Comparison of ENCODE assay signal across 10 cellular contexts in the genomic region with DNA sequence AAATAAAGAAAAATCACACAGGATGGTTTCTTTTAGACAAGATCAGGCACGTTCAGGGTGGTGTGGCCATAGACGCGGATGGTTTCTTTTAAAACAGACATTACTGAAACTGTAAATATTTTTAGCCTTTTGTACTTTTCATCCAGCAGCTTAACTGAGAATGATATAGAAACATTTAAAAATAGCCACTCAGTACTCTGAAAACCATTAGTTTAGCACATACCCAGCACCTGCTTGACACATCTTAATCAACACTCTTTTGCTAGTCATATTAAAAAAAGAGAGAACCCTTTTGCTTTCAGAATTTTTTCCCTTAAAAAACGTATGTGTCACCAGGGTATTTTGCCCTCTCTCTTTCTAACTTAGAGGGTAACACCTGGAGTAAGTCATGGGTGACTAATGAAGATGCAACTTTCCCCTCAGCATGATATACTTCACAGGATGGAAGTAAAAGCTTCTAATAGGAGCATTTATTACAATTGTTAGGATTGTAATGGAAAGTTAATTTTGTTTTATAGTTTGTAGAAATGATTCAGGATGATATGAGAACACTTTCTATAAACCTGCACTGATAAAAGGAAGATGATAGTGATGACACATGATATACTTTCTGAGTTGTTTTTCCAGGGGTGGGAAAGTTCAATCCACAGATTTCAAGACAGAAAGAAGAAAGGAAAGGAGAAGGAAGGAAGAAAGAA. TPM values are rescaled to one million over a fixed set of nuclear protein-coding genes. Genes with fewer than 3 reads are reported as not detected.
A peak's percentile ranks its signal among the peaks of the same experiment; 100 is the strongest.
DNase-seq lines count a peak whose midpoint lies in the region; ATAC-seq and TF ChIP-seq lines count a peak whose summit lies in the region.
"Had no signal": no experiment of that assay in that cellular context is flagged by ENCODE, and none has a peak within 500 bp of the region (broad histone marks: within the 10 kb centered on the region; RNA-seq: fewer than 3 reads in every experiment).

No MANE protein-coding gene starts in this region.

- H3K27ac Mint-ChIP-seq in mesothelial cell of epicardium (peak overlapping the region; percentile 50), WTC11 (no peak overlapping the region)
- H3K27ac Mint-ChIP-seq: neural progenitor cell had no signal

- CTCF ChIA-PET in WTC11 (lab: Charles Lee) = interaction anchor here (1.3 kb wide), 1 partner anchor 311 kb away, joined by 3 read pairs; no protein-coding TSS in a partner anchor

- H3K27me3 Mint-ChIP-seq in mesothelial cell of epicardium (ENCODE audit: low read depth) (no peaks in the 10 kb centered on the region), WTC11 (ENCODE audit: low read depth) (no peaks in the 10 kb centered on the region)

- peak; percentile 96 for ATAC-seq in GM21619 (IDR thresholded peaks at IDR 0.05; ENCODE audit: unreplicated experiment)
- ATAC-seq in HG03460 (IDR thresholded peaks at IDR 0.05; ENCODE audit: unreplicated experiment) = peak; percentile 87
- no peak for ATAC-seq in WTC11

- H3K9me3 Mint-ChIP-seq in mesothelial cell of epicardium (peaks cover 9% of the 10 kb centered on the region), WTC11 (peaks cover 9% of the 10 kb centered on the region)
- H3K9me3 Mint-ChIP-seq: neural progenitor cell had no signal

- TF ChIP-seq CTCF in mesothelial cell of epicardium (IDR thresholded peaks at IDR 0.05; ENCODE audit: unreplicated experiment) = no peak
- TF ChIP-seq CTCF in WTC11 (IDR thresholded peaks at IDR 0.05) = no peak

- POLR2A ChIA-PET in WTC11 (lab: Charles Lee) = no interaction called here

- DNase-seq in NCI-H2171 treated with DMSO at 0.1 percent for 48 hours (lab: John Stamatoyannopoulos, UW) (peak; percentile 13), NCI-H2171 (lab: John Stamatoyannopoulos, UW) (no peak), mesothelial cell of epicardium (ENCODE audit: low spot score in 2 of 2, unreplicated experiment in 2 of 2) (no peak), WTC11 (ENCODE audit: low spot score) (no peak), cerebellar nuclear complex (lab: John Stamatoyannopoulos, UW) (no peak), GF-D8 (lab: John Stamatoyannopoulos, UW) (no peak)
- DNase-seq: NCI-H774 had no signal

- H3K36me3 Mint-ChIP-seq in mesothelial cell of epicardium (peaks cover 14% of the 10 kb centered on the region), WTC11 (no peaks in the 10 kb centered on the region)

- no peak overlapping the region for H3K4me3 Mint-ChIP-seq in mesothelial cell of epicardium
- no peak overlapping the region for H3K4me3 Mint-ChIP-seq in WTC11
- H3K4me3 Mint-ChIP-seq: neural progenitor cell had no signal

- H3K4me1 Mint-ChIP-seq in mesothelial cell of epicardium (peaks cover 26% of the 10 kb centered on the region), WTC11 (no peaks in the 10 kb centered on the region)

TF ChIP-seq in WTC11, 78 proteins besides CTCF, POLR2A, EP300 and RAD21:
- no peak for TF ChIP-seq ZBTB43 (CRISPR knock-in tag; IDR thresholded peaks at IDR 0.05)
- TF ChIP-seq, protein P1, sequence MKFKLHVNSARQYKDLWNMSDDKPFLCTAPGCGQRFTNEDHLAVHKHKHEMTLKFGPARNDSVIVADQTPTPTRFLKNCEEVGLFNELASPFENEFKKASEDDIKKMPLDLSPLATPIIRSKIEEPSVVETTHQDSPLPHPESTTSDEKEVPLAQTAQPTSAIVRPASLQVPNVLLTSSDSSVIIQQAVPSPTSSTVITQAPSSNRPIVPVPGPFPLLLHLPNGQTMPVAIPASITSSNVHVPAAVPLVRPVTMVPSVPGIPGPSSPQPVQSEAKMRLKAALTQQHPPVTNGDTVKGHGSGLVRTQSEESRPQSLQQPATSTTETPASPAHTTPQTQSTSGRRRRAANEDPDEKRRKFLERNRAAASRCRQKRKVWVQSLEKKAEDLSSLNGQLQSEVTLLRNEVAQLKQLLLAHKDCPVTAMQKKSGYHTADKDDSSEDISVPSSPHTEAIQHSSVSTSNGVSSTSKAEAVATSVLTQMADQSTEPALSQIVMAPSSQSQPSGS (CRISPR knock-in tag; IDR thresholded peaks at IDR 0.05; ENCODE audit: borderline replicate concordance, low read depth) = no peak
- no peak for TF ChIP-seq TP53 (CRISPR knock-in tag; IDR thresholded peaks at IDR 0.05)
- no peak for TF ChIP-seq FOXK1 (CRISPR knock-in tag; IDR thresholded peaks at IDR 0.05)
- TF ChIP-seq ATF3 (CRISPR knock-in tag; conservative IDR thresholded peaks at IDR 0.05) = no peak
- TF ChIP-seq PRRX2 (CRISPR knock-in tag; IDR thresholded peaks at IDR 0.05) = no peak
- no peak for TF ChIP-seq HMGXB4 (CRISPR knock-in tag; IDR thresholded peaks at IDR 0.05)
- no peak for TF ChIP-seq ETV6 (CRISPR knock-in tag; IDR thresholded peaks at IDR 0.05)
- no peak for TF ChIP-seq ELF4 (CRISPR knock-in tag; IDR thresholded peaks at IDR 0.05; ENCODE audit: low read depth)
- TF ChIP-seq ZNF138 (CRISPR knock-in tag; conservative IDR thresholded peaks at IDR 0.05) = no peak
- TF ChIP-seq, protein P2, sequence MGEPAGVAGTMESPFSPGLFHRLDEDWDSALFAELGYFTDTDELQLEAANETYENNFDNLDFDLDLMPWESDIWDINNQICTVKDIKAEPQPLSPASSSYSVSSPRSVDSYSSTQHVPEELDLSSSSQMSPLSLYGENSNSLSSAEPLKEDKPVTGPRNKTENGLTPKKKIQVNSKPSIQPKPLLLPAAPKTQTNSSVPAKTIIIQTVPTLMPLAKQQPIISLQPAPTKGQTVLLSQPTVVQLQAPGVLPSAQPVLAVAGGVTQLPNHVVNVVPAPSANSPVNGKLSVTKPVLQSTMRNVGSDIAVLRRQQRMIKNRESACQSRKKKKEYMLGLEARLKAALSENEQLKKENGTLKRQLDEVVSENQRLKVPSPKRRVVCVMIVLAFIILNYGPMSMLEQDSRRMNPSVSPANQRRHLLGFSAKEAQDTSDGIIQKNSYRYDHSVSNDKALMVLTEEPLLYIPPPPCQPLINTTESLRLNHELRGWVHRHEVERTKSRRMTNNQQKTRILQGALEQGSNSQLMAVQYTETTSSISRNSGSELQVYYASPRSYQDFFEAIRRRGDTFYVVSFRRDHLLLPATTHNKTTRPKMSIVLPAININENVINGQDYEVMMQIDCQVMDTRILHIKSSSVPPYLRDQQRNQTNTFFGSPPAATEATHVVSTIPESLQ (CRISPR knock-in tag; IDR thresholded peaks at IDR 0.05) = no peak
- TF ChIP-seq IRF2 (CRISPR knock-in tag; IDR thresholded peaks at IDR 0.05; ENCODE audit: borderline replicate concordance, low read depth) = no peak
- TF ChIP-seq E2F4 (CRISPR knock-in tag; IDR thresholded peaks at IDR 0.05; ENCODE audit: borderline replicate concordance, low read depth) = no peak
- TF ChIP-seq NFE2L1 (CRISPR knock-in tag; IDR thresholded peaks at IDR 0.05) = no peak
- TF ChIP-seq ATF1 (CRISPR knock-in tag; IDR thresholded peaks at IDR 0.05) = no peak
- TF ChIP-seq GABPB1 (CRISPR knock-in tag; IDR thresholded peaks at IDR 0.05) = no peak

RNA-seq across cellular contexts. Expression of gene BACH2, which starts 45.2 kb away (rescaled TPM):
- 34.1 to 36.1 TPM (median 34.1 TPM) in 3 replicates for total RNA-seq in mesothelial cell of epicardium
- total RNA-seq in WTC11 (2021) = 3.9 to 5.9 TPM (median 4.5 TPM) in 3 replicates
